In genomic region chr22:49150801-49151221, GRCh38 we compare ENCODE assay signal across 24 cellular contexts.
DNase-seq lines count a peak whose midpoint lies in the region; ATAC-seq and TF ChIP-seq lines count a peak whose summit lies in the region.
"Had no signal": no experiment of that assay in that cellular context is flagged by ENCODE, and none has a peak within 500 bp of the region (broad histone marks: within the 10 kb centered on the region; RNA-seq: fewer than 3 reads in every experiment).

No MANE protein-coding gene starts in this region.

- no peak overlapping the region for H3K4me3 Mint-ChIP-seq in WTC11
- H3K4me3 Mint-ChIP-seq: B cell; CD8-positive, alpha-beta T cell had no signal

- peaks cover 26% of the 10 kb centered on the region for H3K4me1 Mint-ChIP-seq in WTC11
- H3K4me1 Mint-ChIP-seq: B cell had no signal

- H3K36me3 ChIP-seq in RWPE2 (ENCODE audit: low read depth) (no peaks in the 10 kb centered on the region), stomach (no peaks in the 10 kb centered on the region)
- H3K36me3 ChIP-seq: MG63 had no signal

- no peak overlapping the region for H3K27ac ChIP-seq in RWPE2 (ENCODE audit: poor library complexity, severe bottlenecking)
- H3K27ac ChIP-seq in stomach = no peak overlapping the region
- H3K27ac ChIP-seq: C4-2B had no signal

- no peaks in the 10 kb centered on the region for H3K27me3 Mint-ChIP-seq in WTC11 (ENCODE audit: low read depth)

- no peaks in the 10 kb centered on the region for H3K36me3 Mint-ChIP-seq in WTC11
- H3K36me3 Mint-ChIP-seq: CD8-positive, alpha-beta T cell had no signal

- intact Hi-C loops in stomach (cut with DNase I; ENCODE audit: low total_unique reads) = no loop called here

- H3K9me3 Mint-ChIP-seq in WTC11 = no peaks in the 10 kb centered on the region

- H3K4me3 ChIP-seq in RWPE2 (ENCODE audit: severe bottlenecking) (no peak overlapping the region), stomach (no peak overlapping the region)
- H3K4me3 ChIP-seq: MG63 had no signal

- peak; percentile 38 for DNase-seq in RWPE2 (ENCODE audit: low spot score)
- no peak for DNase-seq in WTC11 (ENCODE audit: low spot score)
- peak; percentile 51 for DNase-seq in mesenteric fat pad (ENCODE audit: low spot score)
- peak; percentile 24 for DNase-seq in stomach
- DNase-seq in activated CD4-positive, alpha-beta T cell treated with anti-CD3 and anti-CD28 coated beads, Interleukin-2, amount 50 U/mL, for 48 hours = no peak
- no peak for DNase-seq in T-helper 2 cell
- DNase-seq: Caco-2; CD8-positive, alpha-beta T cell; GOT3; IMR-90; KG1; MG63; NCI-H1105 treated with DMSO at 0.1 percent for 48 hours; NCI-H146; NCI-H1930; NCI-H2107; NCI-H446 treated with DMSO at 0.1 percent for 48 hours; NCI-H526; RPMI8226; SIG-M5 had no signal

- no peak overlapping the region for H3K27ac Mint-ChIP-seq in WTC11
- H3K27ac Mint-ChIP-seq: B cell; CD8-positive, alpha-beta T cell had no signal

- H3K9me3 ChIP-seq in RWPE2 (ENCODE audit: severe bottlenecking) = no peaks in the 10 kb centered on the region
- H3K9me3 ChIP-seq in stomach = peaks cover 0 to 2% (median 0%) of the 10 kb centered on the region in 4 donors
- H3K9me3 ChIP-seq: Caco-2, MG63 had no signal

- no peak for TF ChIP-seq EP300 in stomach (IDR thresholded peaks at IDR 0.05)

- H3K27me3 ChIP-seq in RWPE2 (ENCODE audit: insufficient read depth, poor library complexity, severe bottlenecking) (no peaks in the 10 kb centered on the region), stomach (peaks cover 0 to 75% (median 7%) of the 10 kb centered on the region in 3 donors)
- H3K27me3 ChIP-seq: MG63 had no signal

- no peak for ATAC-seq in RWPE2 (ENCODE audit: low read depth)
- no peak for ATAC-seq in WTC11
- ATAC-seq in HG02678 (IDR thresholded peaks at IDR 0.05; ENCODE audit: unreplicated experiment) = no peak
- ATAC-seq: CD8-positive, alpha-beta T cell; HCT116 had no signal

- H3K4me1 ChIP-seq in RWPE2 (ENCODE audit: insufficient read depth, poor library complexity, severe bottlenecking) = no peaks in the 10 kb centered on the region
- H3K4me1 ChIP-seq in stomach = no peaks in the 10 kb centered on the region
- H3K4me1 ChIP-seq: Caco-2 had no signal

- TF ChIP-seq POLR2A in stomach (IDR thresholded peaks at IDR 0.05) = no peak

- CTCF ChIA-PET in WTC11 (lab: Charles Lee) = interaction anchor here (4.0 kb wide), 1 partner anchor 104 kb away, joined by 12 read pairs; no protein-coding TSS in a partner anchor

- TF ChIP-seq CTCF in RWPE2 (IDR thresholded peaks at IDR 0.05; ENCODE audit: poor library complexity, severe bottlenecking) = no peak
- TF ChIP-seq CTCF in WTC11 (IDR thresholded peaks at IDR 0.05) = no peak
- TF ChIP-seq CTCF in stomach (IDR thresholded peaks at IDR 0.05) = no peak

- WGBS in stomach, 5 donors = 64 to 81% (median 74%) methylated on average over 13 to 18 of the region's 18 CpGs

- POLR2A ChIA-PET in WTC11 (lab: Charles Lee) = no interaction called here

TF ChIP-seq in WTC11, 78 proteins besides CTCF, POLR2A, EP300 and RAD21:
- TF ChIP-seq PRDM15 (CRISPR knock-in tag; IDR thresholded peaks at IDR 0.05) = peak; percentile 41; the same call in 1 of the 2 replicates
- no peak for TF ChIP-seq SOX15 (CRISPR knock-in tag; IDR thresholded peaks at IDR 0.05)
TF ChIP-seq in WTC11: peak in this region for 1.

Comparison
In these comparisons a context has a peak if more than half of its experiments do, and no peak if none do; other contexts are left out.
1. DNase-seq: peak in RWPE2 (single experiment), mesenteric fat pad (single experiment) and stomach (single experiment); none in WTC11 (single experiment), activated CD4-positive, alpha-beta T cell treated with anti-CD3 and anti-CD28 coated beads, Interleukin-2, amount 50 U/mL, for 48 hours (0 of 2) and T-helper 2 cell (0 of 5).